Comparison of ENCODE assay signal across 1 cellular context in genomic region chr22:37633693-37634504, GRCh38.
A peak's percentile ranks its signal among the peaks of the same experiment; 100 is the strongest.
TF ChIP-seq lines count a peak whose summit lies in the region.

No MANE protein-coding gene starts in this region.

TF ChIP-seq in HEK293, 187 proteins besides CTCF, POLR2A, EP300 and RAD21 (continued from another document and continues in another):
- TF ChIP-seq ZNF398 (tag by site-specific recombination; IDR thresholded peaks at IDR 0.05) (peak; percentile 62), ZIC2 (tag by site-specific recombination; IDR thresholded peaks at IDR 0.05) (peak; percentile 100), KLF10 (tag by site-specific recombination; IDR thresholded peaks at IDR 0.05) (no peak), ZNF76 (tag by site-specific recombination; IDR thresholded peaks at IDR 0.05; ENCODE audit: borderline replicate concordance, low read depth) (no peak), ATF2 (tag by site-specific recombination; IDR thresholded peaks at IDR 0.05; ENCODE audit: low read depth) (no peak), ZNF138 (tag by site-specific recombination; IDR thresholded peaks at IDR 0.05; ENCODE audit: borderline replicate concordance) (no peak), ZBTB11 (tag by site-specific recombination; conservative IDR thresholded peaks at IDR 0.05; ENCODE audit: low read depth) (no peak), ZNF37A (tag by site-specific recombination; IDR thresholded peaks at IDR 0.05) (no peak), ZNF768 (tag by site-specific recombination; IDR thresholded peaks at IDR 0.05) (0 out of 2 replicates have a peak, but pooled peaks have one; percentile 10), SP7 (tag by site-specific recombination; IDR thresholded peaks at IDR 0.05) (peak; percentile 48; the same call in 1 of the 2 replicates), RBAK (tag by site-specific recombination; IDR thresholded peaks at IDR 0.05) (no peak), GLI4 (tag by site-specific recombination; IDR thresholded peaks at IDR 0.05) (no peak), SCRT2 (tag by site-specific recombination; IDR thresholded peaks at IDR 0.05) (no peak), TSHZ1 (tag by site-specific recombination; IDR thresholded peaks at IDR 0.05; ENCODE audit: borderline replicate concordance) (no peak), REST (tag by site-specific recombination; IDR thresholded peaks at IDR 0.05) (no peak), ZNF391 (tag by site-specific recombination; IDR thresholded peaks at IDR 0.05; ENCODE audit: borderline replicate concordance, low read depth) (no peak), ZNF311 (tag by site-specific recombination; IDR thresholded peaks at IDR 0.05; ENCODE audit: borderline replicate concordance) (no peak), PRDM4 (tag by site-specific recombination; IDR thresholded peaks at IDR 0.05) (no peak), ZBTB17 (tag by site-specific recombination; IDR thresholded peaks at IDR 0.05) (peak; percentile 72; the same call in 1 of the 2 replicates), ZBTB10 (tag by site-specific recombination; IDR thresholded peaks at IDR 0.05) (peak; percentile 30; the same call in 1 of the 2 replicates), ZNF26 (tag by site-specific recombination; IDR thresholded peaks at IDR 0.05) (no peak), ZNF341 (tag by site-specific recombination; IDR thresholded peaks at IDR 0.05; ENCODE audit: low read depth) (peak; percentile 60), ZNF600 (tag by site-specific recombination; IDR thresholded peaks at IDR 0.05) (peak; percentile 75), ZNF132 (tag by site-specific recombination; IDR thresholded peaks at IDR 0.05; ENCODE audit: borderline replicate concordance) (no peak), ZNF433 (tag by site-specific recombination; IDR thresholded peaks at IDR 0.05; ENCODE audit: low read depth) (no peak), MZF1 (tag by site-specific recombination; IDR thresholded peaks at IDR 0.05; ENCODE audit: borderline replicate concordance) (no peak), ZNF169 (tag by site-specific recombination; IDR thresholded peaks at IDR 0.05) (no peak), ZNF792 (tag by site-specific recombination; IDR thresholded peaks at IDR 0.05) (no peak), ZBTB26 (tag by site-specific recombination; optimal IDR thresholded peaks at IDR 0.05) (no peak), ZNF423 (tag by site-specific recombination; IDR thresholded peaks at IDR 0.05) (peak; percentile 84), ZBTB48 (tag by site-specific recombination; IDR thresholded peaks at IDR 0.05) (peak; percentile 93), ZBTB8A (tag by site-specific recombination; IDR thresholded peaks at IDR 0.05) (peak; percentile 90), ZNF658 (tag by site-specific recombination; IDR thresholded peaks at IDR 0.05) (no peak), ZNF791 (tag by site-specific recombination; IDR thresholded peaks at IDR 0.05) (no peak), MEIS1 (CRISPR knock-in tag; IDR thresholded peaks at IDR 0.05; ENCODE audit: borderline replicate concordance) (no peak)
